1 cellular context compared by ENCODE assay signal in the genomic region with DNA sequence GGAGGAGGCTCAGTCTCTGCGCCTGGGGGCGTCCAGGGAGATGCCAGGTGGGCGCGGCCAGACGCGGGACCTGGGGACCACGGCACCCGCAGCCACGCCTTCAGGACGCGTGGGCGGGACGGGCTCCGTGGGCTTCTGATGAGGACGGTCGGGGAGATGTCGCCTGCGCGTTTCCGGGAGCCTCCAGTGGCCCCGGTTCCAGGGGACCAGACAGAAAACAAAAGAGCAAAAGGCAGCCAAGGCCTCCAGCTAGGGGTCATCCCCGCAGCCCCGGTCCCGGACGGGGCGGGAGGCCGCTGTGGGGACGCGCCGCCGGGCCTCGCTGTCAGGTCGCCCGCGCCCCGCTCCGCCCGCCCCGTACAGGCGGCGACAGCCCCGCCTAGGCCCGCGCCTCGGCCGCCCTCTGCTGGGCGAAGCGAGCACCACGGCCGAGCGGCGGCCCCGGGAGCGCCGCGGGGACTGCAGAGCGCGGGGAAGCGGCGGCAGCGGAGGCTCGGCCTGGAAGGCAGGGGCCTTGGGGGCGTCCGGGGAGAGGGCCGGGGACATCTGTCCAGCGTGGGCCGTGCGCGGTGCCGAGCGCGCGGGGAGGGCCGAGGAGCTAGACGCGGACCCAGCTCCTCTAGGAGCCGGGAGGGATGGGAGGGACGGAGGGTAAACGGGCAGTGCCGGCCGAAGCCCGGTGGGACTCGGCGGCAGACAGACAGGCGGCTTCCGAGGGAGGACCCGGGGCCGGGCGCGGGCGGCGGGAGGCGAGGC.
A peak's percentile ranks its signal among the peaks of the same experiment; 100 is the strongest.
TF ChIP-seq lines count a peak whose summit lies in the region.

No MANE protein-coding gene starts in this region.

TF ChIP-seq in K562, 482 proteins besides CTCF, POLR2A, EP300 and RAD21 (continued from another document and continues in another):
- TF ChIP-seq SAFB (IDR thresholded peaks at IDR 0.05; ENCODE audit: borderline replicate concordance, low read depth, low read length) (peak; percentile 77), U2AF2 (optimal IDR thresholded peaks at IDR 0.05; ENCODE audit: low read depth, low read length) (no peak), HNRNPUL1 (IDR thresholded peaks at IDR 0.05; ENCODE audit: low read length) (no peak), KAT8 (IDR thresholded peaks at IDR 0.05; ENCODE audit: low read depth) (no peak), SREBF2 (CRISPR knock-in tag; IDR thresholded peaks at IDR 0.05) (no peak), ZBTB7A (IDR thresholded peaks at IDR 0.05; ENCODE audit: borderline replicate concordance, control insufficient read depth, low read depth, low read length) (peak; percentile 61; the same call in 1 of the 2 replicates), ZFP1 (CRISPR knock-in tag; IDR thresholded peaks at IDR 0.05) (no peak), ZKSCAN8 (CRISPR knock-in tag; IDR thresholded peaks at IDR 0.05) (no peak), FOXK2 (conservative IDR thresholded peaks at IDR 0.05 in 1 of 2, IDR thresholded peaks at IDR 0.05 in 1 of 2; ENCODE audit: low read depth in 2 of 2) (no peak), ZNF431 (CRISPR knock-in tag; IDR thresholded peaks at IDR 0.05) (no peak), SIN3B (IDR thresholded peaks at IDR 0.05; ENCODE audit: low read depth) (no peak; the same call in none of the 2 replicates), TGIF2 (CRISPR knock-in tag; IDR thresholded peaks at IDR 0.05) (no peak), ATF1 (CRISPR knock-in tag; IDR thresholded peaks at IDR 0.05) (no peak), ATF1 (tag; IDR thresholded peaks at IDR 0.05) (peak; percentile 54; the same call in 1 of the 2 replicates), DMBX1 (CRISPR knock-in tag; IDR thresholded peaks at IDR 0.05; ENCODE audit: borderline replicate concordance) (no peak), ARHGAP35 (IDR thresholded peaks at IDR 0.05; ENCODE audit: partially characterized antibody) (no peak), HNRNPK (IDR thresholded peaks at IDR 0.05; ENCODE audit: low read depth, low read length, poor library complexity, severe bottlenecking) (no peak), ZNF12 (CRISPR knock-in tag; IDR thresholded peaks at IDR 0.05) (no peak), KLF10 (CRISPR knock-in tag; IDR thresholded peaks at IDR 0.05) (no peak), MCM5 (IDR thresholded peaks at IDR 0.05; ENCODE audit: low read depth) (no peak), PHF8 (IDR thresholded peaks at IDR 0.05; ENCODE audit: borderline replicate concordance, low read length) (peak; percentile 72; the same call in 1 of the 2 replicates), KDM1A (IDR thresholded peaks at IDR 0.05) (no peak), ETV5 (CRISPR knock-in tag; IDR thresholded peaks at IDR 0.05; ENCODE audit: low read depth) (peak; percentile 17), GATAD2A (IDR thresholded peaks at IDR 0.05) (no peak), ATF7 (IDR thresholded peaks at IDR 0.05) (peak; percentile 32; the same call in 1 of the 2 replicates), SP1 (CRISPR knock-in tag; IDR thresholded peaks at IDR 0.05) (no peak; the same call in 1 of the 2 replicates), ZNF696 (CRISPR knock-in tag; conservative IDR thresholded peaks at IDR 0.05) (no peak), ZNF778 (CRISPR knock-in tag; IDR thresholded peaks at IDR 0.05) (no peak), ZNF165 (CRISPR knock-in tag; IDR thresholded peaks at IDR 0.05; ENCODE audit: borderline replicate concordance) (no peak), GABPB2 (CRISPR knock-in tag; conservative IDR thresholded peaks at IDR 0.05) (no peak), YY1 (IDR thresholded peaks at IDR 0.05; ENCODE audit: borderline replicate concordance in 1 of 3, control insufficient read depth in 1 of 3, extremely low read depth in 1 of 3, insufficient read depth in 3 of 3, insufficient read length in 1 of 3, insufficient replicate concordance in 2 of 3, low read depth in 1 of 3, low read length in 2 of 3) (peak in 2 of 3 experiments; percentile 66 to 76), GTF2A2 (tag; IDR thresholded peaks at IDR 0.05) (no peak)
- TF ChIP-seq, protein P1, sequence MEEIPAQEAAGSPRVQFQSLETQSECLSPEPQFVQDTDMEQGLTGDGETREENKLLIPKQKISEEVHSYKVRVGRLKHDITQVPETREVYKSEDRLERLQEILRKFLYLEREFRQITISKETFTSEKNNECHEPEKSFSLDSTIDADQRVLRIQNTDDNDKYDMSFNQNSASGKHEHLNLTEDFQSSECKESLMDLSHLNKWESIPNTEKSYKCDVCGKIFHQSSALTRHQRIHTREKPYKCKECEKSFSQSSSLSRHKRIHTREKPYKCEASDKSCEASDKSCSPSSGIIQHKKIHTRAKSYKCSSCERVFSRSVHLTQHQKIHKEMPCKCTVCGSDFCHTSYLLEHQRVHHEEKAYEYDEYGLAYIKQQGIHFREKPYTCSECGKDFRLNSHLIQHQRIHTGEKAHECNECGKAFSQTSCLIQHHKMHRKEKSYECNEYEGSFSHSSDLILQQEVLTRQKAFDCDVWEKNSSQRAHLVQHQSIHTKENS (CRISPR knock-in tag; IDR thresholded peaks at IDR 0.05), result no peak
- TF ChIP-seq, protein P2, sequence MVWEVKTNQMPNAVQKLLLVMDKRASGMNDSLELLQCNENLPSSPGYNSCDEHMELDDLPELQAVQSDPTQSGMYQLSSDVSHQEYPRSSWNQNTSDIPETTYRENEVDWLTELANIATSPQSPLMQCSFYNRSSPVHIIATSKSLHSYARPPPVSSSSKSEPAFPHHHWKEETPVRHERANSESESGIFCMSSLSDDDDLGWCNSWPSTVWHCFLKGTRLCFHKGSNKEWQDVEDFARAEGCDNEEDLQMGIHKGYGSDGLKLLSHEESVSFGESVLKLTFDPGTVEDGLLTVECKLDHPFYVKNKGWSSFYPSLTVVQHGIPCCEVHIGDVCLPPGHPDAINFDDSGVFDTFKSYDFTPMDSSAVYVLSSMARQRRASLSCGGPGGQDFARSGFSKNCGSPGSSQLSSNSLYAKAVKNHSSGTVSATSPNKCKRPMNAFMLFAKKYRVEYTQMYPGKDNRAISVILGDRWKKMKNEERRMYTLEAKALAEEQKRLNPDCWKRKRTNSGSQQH (CRISPR knock-in tag; IDR thresholded peaks at IDR 0.05), result no peak
- TF ChIP-seq, protein P3, sequence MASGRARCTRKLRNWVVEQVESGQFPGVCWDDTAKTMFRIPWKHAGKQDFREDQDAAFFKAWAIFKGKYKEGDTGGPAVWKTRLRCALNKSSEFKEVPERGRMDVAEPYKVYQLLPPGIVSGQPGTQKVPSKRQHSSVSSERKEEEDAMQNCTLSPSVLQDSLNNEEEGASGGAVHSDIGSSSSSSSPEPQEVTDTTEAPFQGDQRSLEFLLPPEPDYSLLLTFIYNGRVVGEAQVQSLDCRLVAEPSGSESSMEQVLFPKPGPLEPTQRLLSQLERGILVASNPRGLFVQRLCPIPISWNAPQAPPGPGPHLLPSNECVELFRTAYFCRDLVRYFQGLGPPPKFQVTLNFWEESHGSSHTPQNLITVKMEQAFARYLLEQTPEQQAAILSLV (tag; IDR thresholded peaks at IDR 0.05), result no peak
- TF ChIP-seq, protein P4, sequence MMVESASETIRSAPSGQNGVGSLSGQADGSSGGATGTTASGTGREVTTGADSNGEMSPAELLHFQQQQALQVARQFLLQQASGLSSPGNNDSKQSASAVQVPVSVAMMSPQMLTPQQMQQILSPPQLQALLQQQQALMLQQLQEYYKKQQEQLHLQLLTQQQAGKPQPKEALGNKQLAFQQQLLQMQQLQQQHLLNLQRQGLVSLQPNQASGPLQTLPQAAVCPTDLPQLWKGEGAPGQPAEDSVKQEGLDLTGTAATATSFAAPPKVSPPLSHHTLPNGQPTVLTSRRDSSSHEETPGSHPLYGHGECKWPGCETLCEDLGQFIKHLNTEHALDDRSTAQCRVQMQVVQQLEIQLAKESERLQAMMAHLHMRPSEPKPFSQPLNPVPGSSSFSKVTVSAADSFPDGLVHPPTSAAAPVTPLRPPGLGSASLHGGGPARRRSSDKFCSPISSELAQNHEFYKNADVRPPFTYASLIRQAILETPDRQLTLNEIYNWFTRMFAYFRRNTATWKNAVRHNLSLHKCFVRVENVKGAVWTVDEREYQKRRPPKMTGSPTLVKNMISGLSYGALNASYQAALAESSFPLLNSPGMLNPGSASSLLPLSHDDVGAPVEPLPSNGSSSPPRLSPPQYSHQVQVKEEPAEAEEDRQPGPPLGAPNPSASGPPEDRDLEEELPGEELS (CRISPR knock-in tag; IDR thresholded peaks at IDR 0.05; ENCODE audit: borderline replicate concordance), result no peak
- TF ChIP-seq, protein P5, sequence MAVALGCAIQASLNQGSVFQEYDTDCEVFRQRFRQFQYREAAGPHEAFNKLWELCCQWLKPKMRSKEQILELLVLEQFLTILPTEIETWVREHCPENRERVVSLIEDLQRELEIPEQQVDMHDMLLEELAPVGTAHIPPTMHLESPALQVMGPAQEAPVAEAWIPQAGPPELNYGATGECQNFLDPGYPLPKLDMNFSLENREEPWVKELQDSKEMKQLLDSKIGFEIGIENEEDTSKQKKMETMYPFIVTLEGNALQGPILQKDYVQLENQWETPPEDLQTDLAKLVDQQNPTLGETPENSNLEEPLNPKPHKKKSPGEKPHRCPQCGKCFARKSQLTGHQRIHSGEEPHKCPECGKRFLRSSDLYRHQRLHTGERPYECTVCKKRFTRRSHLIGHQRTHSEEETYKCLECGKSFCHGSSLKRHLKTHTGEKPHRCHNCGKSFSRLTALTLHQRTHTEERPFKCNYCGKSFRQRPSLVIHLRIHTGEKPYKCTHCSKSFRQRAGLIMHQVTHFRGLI (CRISPR knock-in tag; IDR thresholded peaks at IDR 0.05), result no peak
- TF ChIP-seq, protein P6, sequence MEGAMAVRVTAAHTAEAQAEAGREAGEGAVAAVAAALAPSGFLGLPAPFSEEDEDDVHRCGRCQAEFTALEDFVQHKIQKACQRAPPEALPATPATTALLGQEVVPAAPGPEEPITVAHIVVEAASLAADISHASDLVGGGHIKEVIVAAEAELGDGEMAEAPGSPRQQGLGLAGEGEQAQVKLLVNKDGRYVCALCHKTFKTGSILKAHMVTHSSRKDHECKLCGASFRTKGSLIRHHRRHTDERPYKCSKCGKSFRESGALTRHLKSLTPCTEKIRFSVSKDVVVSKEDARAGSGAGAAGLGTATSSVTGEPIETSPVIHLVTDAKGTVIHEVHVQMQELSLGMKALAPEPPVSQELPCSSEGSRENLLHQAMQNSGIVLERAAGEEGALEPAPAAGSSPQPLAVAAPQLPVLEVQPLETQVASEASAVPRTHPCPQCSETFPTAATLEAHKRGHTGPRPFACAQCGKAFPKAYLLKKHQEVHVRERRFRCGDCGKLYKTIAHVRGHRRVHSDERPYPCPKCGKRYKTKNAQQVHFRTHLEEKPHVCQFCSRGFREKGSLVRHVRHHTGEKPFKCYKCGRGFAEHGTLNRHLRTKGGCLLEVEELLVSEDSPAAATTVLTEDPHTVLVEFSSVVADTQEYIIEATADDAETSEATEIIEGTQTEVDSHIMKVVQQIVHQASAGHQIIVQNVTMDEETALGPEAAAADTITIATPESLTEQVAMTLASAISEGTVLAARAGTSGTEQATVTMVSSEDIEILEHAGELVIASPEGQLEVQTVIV (CRISPR knock-in tag; IDR thresholded peaks at IDR 0.05; ENCODE audit: borderline replicate concordance), result no peak
- TF ChIP-seq, protein P7, sequence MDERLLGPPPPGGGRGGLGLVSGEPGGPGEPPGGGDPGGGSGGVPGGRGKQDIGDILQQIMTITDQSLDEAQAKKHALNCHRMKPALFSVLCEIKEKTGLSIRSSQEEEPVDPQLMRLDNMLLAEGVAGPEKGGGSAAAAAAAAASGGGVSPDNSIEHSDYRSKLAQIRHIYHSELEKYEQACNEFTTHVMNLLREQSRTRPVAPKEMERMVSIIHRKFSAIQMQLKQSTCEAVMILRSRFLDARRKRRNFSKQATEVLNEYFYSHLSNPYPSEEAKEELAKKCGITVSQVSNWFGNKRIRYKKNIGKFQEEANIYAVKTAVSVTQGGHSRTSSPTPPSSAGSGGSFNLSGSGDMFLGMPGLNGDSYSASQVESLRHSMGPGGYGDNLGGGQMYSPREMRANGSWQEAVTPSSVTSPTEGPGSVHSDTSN (CRISPR knock-in tag; IDR thresholded peaks at IDR 0.05; ENCODE audit: low read depth), result no peak
- TF ChIP-seq, protein P7 (tag; conservative IDR thresholded peaks at IDR 0.05; ENCODE audit: low read depth), result no peak
- TF ChIP-seq, protein P8, sequence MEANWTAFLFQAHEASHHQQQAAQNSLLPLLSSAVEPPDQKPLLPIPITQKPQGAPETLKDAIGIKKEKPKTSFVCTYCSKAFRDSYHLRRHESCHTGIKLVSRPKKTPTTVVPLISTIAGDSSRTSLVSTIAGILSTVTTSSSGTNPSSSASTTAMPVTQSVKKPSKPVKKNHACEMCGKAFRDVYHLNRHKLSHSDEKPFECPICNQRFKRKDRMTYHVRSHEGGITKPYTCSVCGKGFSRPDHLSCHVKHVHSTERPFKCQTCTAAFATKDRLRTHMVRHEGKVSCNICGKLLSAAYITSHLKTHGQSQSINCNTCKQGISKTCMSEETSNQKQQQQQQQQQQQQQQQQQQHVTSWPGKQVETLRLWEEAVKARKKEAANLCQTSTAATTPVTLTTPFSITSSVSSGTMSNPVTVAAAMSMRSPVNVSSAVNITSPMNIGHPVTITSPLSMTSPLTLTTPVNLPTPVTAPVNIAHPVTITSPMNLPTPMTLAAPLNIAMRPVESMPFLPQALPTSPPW (CRISPR knock-in tag; IDR thresholded peaks at IDR 0.05), result peak; percentile 88
- TF ChIP-seq, protein P9, sequence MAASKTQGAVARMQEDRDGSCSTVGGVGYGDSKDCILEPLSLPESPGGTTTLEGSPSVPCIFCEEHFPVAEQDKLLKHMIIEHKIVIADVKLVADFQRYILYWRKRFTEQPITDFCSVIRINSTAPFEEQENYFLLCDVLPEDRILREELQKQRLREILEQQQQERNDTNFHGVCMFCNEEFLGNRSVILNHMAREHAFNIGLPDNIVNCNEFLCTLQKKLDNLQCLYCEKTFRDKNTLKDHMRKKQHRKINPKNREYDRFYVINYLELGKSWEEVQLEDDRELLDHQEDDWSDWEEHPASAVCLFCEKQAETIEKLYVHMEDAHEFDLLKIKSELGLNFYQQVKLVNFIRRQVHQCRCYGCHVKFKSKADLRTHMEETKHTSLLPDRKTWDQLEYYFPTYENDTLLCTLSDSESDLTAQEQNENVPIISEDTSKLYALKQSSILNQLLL (CRISPR knock-in tag; IDR thresholded peaks at IDR 0.05; ENCODE audit: borderline replicate concordance), result no peak
- TF ChIP-seq, protein P10, sequence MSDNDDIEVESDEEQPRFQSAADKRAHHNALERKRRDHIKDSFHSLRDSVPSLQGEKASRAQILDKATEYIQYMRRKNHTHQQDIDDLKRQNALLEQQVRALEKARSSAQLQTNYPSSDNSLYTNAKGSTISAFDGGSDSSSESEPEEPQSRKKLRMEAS (CRISPR knock-in tag; IDR thresholded peaks at IDR 0.05), result no peak; the same call in 1 of the 2 replicates
- TF ChIP-seq, protein P11, sequence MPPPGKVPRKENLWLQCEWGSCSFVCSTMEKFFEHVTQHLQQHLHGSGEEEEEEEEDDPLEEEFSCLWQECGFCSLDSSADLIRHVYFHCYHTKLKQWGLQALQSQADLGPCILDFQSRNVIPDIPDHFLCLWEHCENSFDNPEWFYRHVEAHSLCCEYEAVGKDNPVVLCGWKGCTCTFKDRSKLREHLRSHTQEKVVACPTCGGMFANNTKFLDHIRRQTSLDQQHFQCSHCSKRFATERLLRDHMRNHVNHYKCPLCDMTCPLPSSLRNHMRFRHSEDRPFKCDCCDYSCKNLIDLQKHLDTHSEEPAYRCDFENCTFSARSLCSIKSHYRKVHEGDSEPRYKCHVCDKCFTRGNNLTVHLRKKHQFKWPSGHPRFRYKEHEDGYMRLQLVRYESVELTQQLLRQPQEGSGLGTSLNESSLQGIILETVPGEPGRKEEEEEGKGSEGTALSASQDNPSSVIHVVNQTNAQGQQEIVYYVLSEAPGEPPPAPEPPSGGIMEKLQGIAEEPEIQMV (tag; conservative IDR thresholded peaks at IDR 0.05; ENCODE audit: low read depth), result no peak
